Comparison of ENCODE assay signal across 12 cellular contexts in genomic region chr4:14125375-14126129, GRCh38.
DNase-seq lines count a peak whose midpoint lies in the region; ATAC-seq and TF ChIP-seq lines count a peak whose summit lies in the region.
"Had no signal": no experiment of that assay in that cellular context is flagged by ENCODE, and none has a peak within 500 bp of the region (broad histone marks: within the 10 kb centered on the region; RNA-seq: fewer than 3 reads in every experiment).

No MANE protein-coding gene starts in this region.

- DNase-seq in GM10266 (ENCODE audit: extremely low spot score) (peak; percentile 4), SKM-1 (lab: John Stamatoyannopoulos, UW; ENCODE audit: unreplicated experiment) (peak; percentile 96), GM23248 (no peak), NCI-H345 treated with DMSO at 0.1 percent for 48 hours (lab: John Stamatoyannopoulos, UW; ENCODE audit: unreplicated experiment) (no peak), NCI-H2029 (lab: John Stamatoyannopoulos, UW) (no peak)
- no peak for DNase-seq in activated CD4-positive, CD25-positive, alpha-beta regulatory T cell treated with anti-CD3 and anti-CD28 coated beads, Interleukin-2, amount 50 U/mL, for 72 hours
- DNase-seq: activated T-cell treated with anti-CD3 and anti-CD28 coated beads for 4 hours; effector CD8-positive, alpha-beta T cell; stimulated activated CD4-positive, alpha-beta T cell treated with anti-CD3 and anti-CD28 coated beads, Interleukin-2, amount 100 ng/mL, for 24 hours had no signal

- no peak overlapping the region for H3K4me2 ChIP-seq in GM23248 (ENCODE audit: unreplicated experiment)

- TF ChIP-seq CTCF in GM10266 (IDR thresholded peaks at IDR 0.05; ENCODE audit: control insufficient read depth, insufficient read depth, low read depth, missing control alignments) = no peak

- H3K4me1 ChIP-seq in GM23248 (ENCODE audit: insufficient read depth) = peaks cover 5% of the 10 kb centered on the region
- H3K4me1 ChIP-seq: vagina had no signal

- H3K27ac ChIP-seq in GM23248 = no peak overlapping the region
- H3K27ac ChIP-seq: vagina had no signal

- 31 to 41% methylated on average over 1 of the region's 1 CpG for WGBS in GM23248 (ENCODE audit: low coverage in 1 of 2, low lambda C conversion rate in 2 of 2, missing lambda C conversion rate in 2 of 2), 2 experiments

- H3K9me3 ChIP-seq in GM23248 (ENCODE audit: low read depth) = no peaks in the 10 kb centered on the region
- H3K9me3 ChIP-seq: vagina had no signal

- no peaks in the 10 kb centered on the region for H4K20me1 ChIP-seq in GM23248 (ENCODE audit: insufficient read depth)

- in situ Hi-C loops in GM23248 (cut with MboI) = no loop called here

- no peaks in the 10 kb centered on the region for H3K9me2 ChIP-seq in GM23248 (ENCODE audit: insufficient read depth)

- H3K4me3 ChIP-seq in GM23248 = no peak overlapping the region
- H3K4me3 ChIP-seq: vagina had no signal

- no peaks in the 10 kb centered on the region for H3K79me2 ChIP-seq in GM23248 (ENCODE audit: insufficient read depth)

- H3K9ac ChIP-seq in GM23248 = no peak overlapping the region

- H3K27me3 ChIP-seq in GM23248 (replicated peaks; ENCODE audit: insufficient read depth) = no peaks in the 10 kb centered on the region
- H3K27me3 ChIP-seq: vagina had no signal

- ATAC-seq in GM19467 (IDR thresholded peaks at IDR 0.05; ENCODE audit: unreplicated experiment) = peak; percentile 83
- peak; percentile 79 for ATAC-seq in HG03097 (IDR thresholded peaks at IDR 0.05; ENCODE audit: low FRiP score, unreplicated experiment)

- H2AFZ ChIP-seq in GM23248 = no peak overlapping the region

- 0 out of 2 replicates have a peak, but pooled peaks cover 4% of the 10 kb centered on the region for H3F3A ChIP-seq in GM23248 (ENCODE audit: insufficient read depth)

- H3K36me3 ChIP-seq in GM23248 (ENCODE audit: low read depth) = no peaks in the 10 kb centered on the region
- H3K36me3 ChIP-seq: vagina had no signal

Comparison
In these comparisons a context has a peak if more than half of its experiments do, and no peak if none do; other contexts are left out.
1. DNase-seq: peak in GM10266 (single experiment) and SKM-1 (single experiment); none in GM23248 (single experiment), NCI-H345 treated with DMSO at 0.1 percent for 48 hours (single experiment), activated CD4-positive, CD25-positive, alpha-beta regulatory T cell treated with anti-CD3 and anti-CD28 coated beads, Interleukin-2, amount 50 U/mL, for 72 hours (single experiment) and NCI-H2029 (single experiment).